In the genomic region with DNA sequence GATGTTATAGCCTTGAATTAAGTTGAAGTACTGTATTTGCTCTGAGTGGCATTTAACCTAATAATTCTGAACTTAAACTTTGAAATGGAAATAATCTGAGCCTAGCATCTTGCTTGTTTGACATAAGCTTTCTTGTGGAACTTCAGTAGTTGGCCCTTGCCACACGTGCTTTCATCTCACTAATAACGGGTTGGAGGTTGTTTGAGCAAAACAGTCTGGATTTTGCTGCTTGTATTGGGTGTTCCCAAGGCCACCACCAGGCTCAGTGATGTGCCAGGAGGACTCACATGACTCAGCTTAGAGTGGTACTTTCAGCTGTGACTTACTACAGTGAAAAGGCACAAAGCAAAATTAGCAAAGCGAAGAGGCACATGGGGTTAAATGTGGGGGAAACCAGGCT, we compare ENCODE assay signal across 14 cellular contexts. TPM values are rescaled to one million over a fixed set of nuclear protein-coding genes. Genes with fewer than 3 reads are reported as not detected.
DNase-seq lines count a peak whose midpoint lies in the region; ATAC-seq, FAIRE-seq and TF ChIP-seq lines count a peak whose summit lies in the region.
"Had no signal": no experiment of that assay in that cellular context is flagged by ENCODE, and none has a peak within 500 bp of the region (broad histone marks: within the 10 kb centered on the region; RNA-seq: fewer than 3 reads in every experiment).

No MANE protein-coding gene starts in this region.

- peaks cover 2% of the 10 kb centered on the region for H3K79me2 ChIP-seq in osteoblast (ENCODE audit: insufficient read depth, low read length)

- intact Hi-C loops in CD4-positive, alpha-beta T cell (cut with DNase I, micrococcal nuclease) = no loop called here

- in situ Hi-C loops in brain microvascular endothelial cell (cut with HindIII; ENCODE audit: low pct_ligation_motif_present, low sequenced_read_pairs) = no loop called here

- H3K36me3 ChIP-seq in brain microvascular endothelial cell (replicated peaks) = peaks cover 70% of the 10 kb centered on the region
- peaks cover 75% of the 10 kb centered on the region for H3K36me3 ChIP-seq in osteoblast (ENCODE audit: insufficient read depth, low read length)

- CTCF ChIA-PET in CD4-positive, alpha-beta T cell (lab: Charles Lee) = no interaction called here

- no peak for TF ChIP-seq CTCF in CD4-positive, alpha-beta T cell (IDR thresholded peaks at IDR 0.05)
- peak; percentile 25 for TF ChIP-seq CTCF in brain microvascular endothelial cell (IDR thresholded peaks at IDR 0.05; ENCODE audit: low read depth, low read length, missing control alignments)
- TF ChIP-seq CTCF in osteoblast (IDR thresholded peaks at IDR 0.05; ENCODE audit: extremely low read depth, low read depth, low read length) = no peak

- no peak for FAIRE-seq in H54 (lab: Jason Lieb, UNC)

- H3K27me3 ChIP-seq in CD4-positive, alpha-beta T cell (ENCODE audit: control insufficient read depth, insufficient read depth, low read length) = no peaks in the 10 kb centered on the region
- H3K27me3 ChIP-seq in brain microvascular endothelial cell (replicated peaks) = no peaks in the 10 kb centered on the region
- H3K27me3 ChIP-seq in osteoblast (ENCODE audit: insufficient read depth, low read length) = no peaks in the 10 kb centered on the region
- H3K27me3 ChIP-seq: cardiac muscle cell, left lung had no signal

- H3K4me3 ChIP-seq in brain microvascular endothelial cell (ENCODE audit: low read depth, low read length) (no peak overlapping the region), osteoblast (ENCODE audit: insufficient read depth, low read length) (no peak overlapping the region)
- H3K4me3 ChIP-seq: cardiac muscle cell, left lung had no signal

- no peaks in the 10 kb centered on the region for H3K9me3 ChIP-seq in CD4-positive, alpha-beta T cell (ENCODE audit: control insufficient read depth, low read length)
- no peaks in the 10 kb centered on the region for H3K9me3 ChIP-seq in osteoblast (ENCODE audit: low read depth, low read length)
- H3K9me3 ChIP-seq: left lung had no signal

- no peak overlapping the region for H2AFZ ChIP-seq in osteoblast (ENCODE audit: low read length)

- no peaks in the 10 kb centered on the region for H3K9me3 Mint-ChIP-seq in T-helper 1 cell treated with Interleukin-12 subunit alpha and Interleukin-12 subunit beta and Interleukin-4 antibody, amounts not matched to agents 30 μg/mL and 1 μg/mL, for 36 hours
- no peaks in the 10 kb centered on the region for H3K9me3 Mint-ChIP-seq in CD4-positive, alpha-beta T cell
- H3K9me3 Mint-ChIP-seq: WTC11 had no signal

- H3K4me2 ChIP-seq in osteoblast (ENCODE audit: insufficient read depth, low read length) = no peak overlapping the region

- peaks cover 71% of the 10 kb centered on the region for H3K36me3 Mint-ChIP-seq in T-helper 1 cell treated with Interleukin-12 subunit alpha and Interleukin-12 subunit beta and Interleukin-4 antibody, amounts not matched to agents 30 μg/mL and 1 μg/mL, for 36 hours (ENCODE audit: low read depth)
- H3K36me3 Mint-ChIP-seq in CD4-positive, alpha-beta T cell (ENCODE audit: low read depth) = peaks cover 100% of the 10 kb centered on the region

- no peak for ATAC-seq in CD4-positive, alpha-beta T cell (ENCODE audit: poor library complexity)
- ATAC-seq in HG03108 (IDR thresholded peaks at IDR 0.05; ENCODE audit: unreplicated experiment) = no peak
- ATAC-seq: left lung, WTC11 had no signal

- H4K20me1 ChIP-seq in osteoblast (ENCODE audit: insufficient read depth, low read length) = peaks cover 4% of the 10 kb centered on the region

- peak overlapping the region; percentile 46 for H3K27ac Mint-ChIP-seq in T-helper 1 cell treated with Interleukin-12 subunit alpha and Interleukin-12 subunit beta and Interleukin-4 antibody, amounts not matched to agents 30 μg/mL and 1 μg/mL, for 36 hours
- peak overlapping the region; percentile 12 for H3K27ac Mint-ChIP-seq in CD4-positive, alpha-beta T cell
- H3K27ac Mint-ChIP-seq: WTC11 had no signal

- H3K4me1 Mint-ChIP-seq in T-helper 1 cell treated with Interleukin-12 subunit alpha and Interleukin-12 subunit beta and Interleukin-4 antibody, amounts not matched to agents 30 μg/mL and 1 μg/mL, for 36 hours (ENCODE audit: low read depth) = peaks cover 24% of the 10 kb centered on the region
- peaks cover 38% of the 10 kb centered on the region for H3K4me1 Mint-ChIP-seq in CD4-positive, alpha-beta T cell (ENCODE audit: low read depth)
- H3K4me1 Mint-ChIP-seq: WTC11 had no signal

- no peak overlapping the region for H3K4me3 Mint-ChIP-seq in T-helper 1 cell treated with Interleukin-12 subunit alpha and Interleukin-12 subunit beta and Interleukin-4 antibody, amounts not matched to agents 30 μg/mL and 1 μg/mL, for 36 hours
- H3K4me3 Mint-ChIP-seq in CD4-positive, alpha-beta T cell = no peak overlapping the region
- H3K4me3 Mint-ChIP-seq: WTC11 had no signal

- POLR2A ChIA-PET in CD4-positive, alpha-beta T cell (lab: Charles Lee) = no interaction called here

- no peak overlapping the region for H3K27ac ChIP-seq in CD4-positive, alpha-beta T cell (ENCODE audit: low read depth, low read length)
- H3K27ac ChIP-seq in brain microvascular endothelial cell (no peak overlapping the region), osteoblast (ENCODE audit: low read depth, low read length) (no peak overlapping the region)
- H3K27ac ChIP-seq: cardiac muscle cell, left lung had no signal

- no peak for DNase-seq in T-helper 1 cell
- no peak for DNase-seq in CD4-positive, alpha-beta T cell
- DNase-seq in brain microvascular endothelial cell = no peak
- peak; percentile 75 for DNase-seq in osteoblast (ENCODE audit: insufficient read length, low spot score, missing footprints)
- DNase-seq in NOMO-1 (lab: John Stamatoyannopoulos, UW; ENCODE audit: unreplicated experiment in 2 of 2) = no peak
- no peak for DNase-seq in H54 (ENCODE audit: insufficient read length, low spot score)
- DNase-seq: effector CD8-positive, alpha-beta T cell; hypothalamus; left lung; NCI-H1930 had no signal

- no peaks in the 10 kb centered on the region for H3K4me1 ChIP-seq in osteoblast (ENCODE audit: insufficient read depth, low read length)

- no peaks in the 10 kb centered on the region for H3K27me3 Mint-ChIP-seq in T-helper 1 cell treated with Interleukin-12 subunit alpha and Interleukin-12 subunit beta and Interleukin-4 antibody, amounts not matched to agents 30 μg/mL and 1 μg/mL, for 36 hours (ENCODE audit: low read depth)
- no peaks in the 10 kb centered on the region for H3K27me3 Mint-ChIP-seq in CD4-positive, alpha-beta T cell

- no peak for TF ChIP-seq POLR2A in H54 (IDR thresholded peaks at IDR 0.05; ENCODE audit: low read depth, low read length)

RNA-seq across cellular contexts. Expression of gene SECISBP2, which starts 35.7 kb away (rescaled TPM):
- total RNA-seq in CD4-positive, alpha-beta T cell = 100 to 1,000 TPM; 109 to 112 TPM
- 30.6 and 30.8 TPM in 2 replicates for total RNA-seq in osteoblast

RNA-seq across cellular contexts. Expression of gene CKS2, which starts 43.0 kb away (rescaled TPM):
- total RNA-seq in CD4-positive, alpha-beta T cell = 1 to 10 TPM; 5.6 to 6.9 TPM
- 17.0 and 18.6 TPM in 2 replicates for total RNA-seq in osteoblast
